ENCODE assay signal across 1 cellular context in genomic region chr17:44940321-44940720, GRCh38.
TF ChIP-seq lines count a peak whose summit lies in the region.

No MANE protein-coding gene starts in this region.

TF ChIP-seq in H1, 55 proteins besides CTCF, POLR2A, EP300 and RAD21:
- TF ChIP-seq TEAD4 (IDR thresholded peaks at IDR 0.05; ENCODE audit: low read depth, low read length) = peak; percentile 58; the same call in 1 of the 2 replicates
- TF ChIP-seq CHD2 (IDR thresholded peaks at IDR 0.05; ENCODE audit: low read length) = no peak
